ENCODE assay signal across 8 cellular contexts in the genomic region with DNA sequence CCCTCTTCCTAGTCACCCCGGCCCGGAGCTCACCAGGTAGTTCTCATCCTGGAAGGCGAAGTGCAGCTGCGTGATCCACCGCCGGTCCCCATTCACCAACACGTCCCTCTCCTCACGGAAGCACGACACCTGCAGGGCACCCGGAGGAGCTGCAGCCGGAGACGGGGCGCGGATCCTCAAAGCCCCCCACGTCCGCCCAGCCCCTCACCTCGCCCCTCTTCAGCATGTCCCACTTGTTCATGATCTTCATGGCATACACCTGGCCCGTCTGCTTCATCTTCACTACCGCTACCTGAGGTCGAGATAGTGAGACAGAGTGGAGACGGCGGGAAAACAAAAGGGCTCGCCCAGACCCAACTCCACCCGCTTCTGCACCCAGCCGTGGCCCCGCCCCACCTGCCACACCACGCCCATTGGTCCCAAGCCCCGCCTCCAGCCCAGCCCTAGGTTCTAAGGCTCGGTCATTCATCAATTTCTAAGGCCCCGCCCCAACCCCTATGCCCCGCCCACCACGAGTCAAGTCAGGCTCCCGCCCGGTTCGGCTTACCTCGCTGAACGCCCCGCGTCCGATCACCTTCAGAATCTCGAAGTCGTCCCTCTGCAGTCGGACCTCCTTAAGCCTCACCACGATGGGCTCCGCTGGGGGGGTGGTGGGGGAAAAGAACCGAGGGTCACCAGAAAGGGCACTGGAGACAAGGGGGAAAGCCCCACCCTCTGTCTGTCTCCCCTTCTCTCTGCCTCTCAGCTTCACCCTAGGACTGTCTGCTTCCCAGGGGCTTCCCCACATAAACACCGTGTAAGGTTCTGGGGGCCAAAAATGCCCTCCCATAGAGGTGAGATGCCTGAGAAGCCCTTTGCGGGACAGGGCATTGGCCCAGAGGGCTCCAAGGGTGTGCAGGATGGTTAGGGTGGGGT. TPM values are rescaled to one million over a fixed set of nuclear protein-coding genes. Genes with fewer than 3 reads are reported as not detected.
DNase-seq lines count a peak whose midpoint lies in the region; ATAC-seq, FAIRE-seq and TF ChIP-seq lines count a peak whose summit lies in the region.

No MANE protein-coding gene starts in this region.

- FAIRE-seq in small intestine (lab: Jason Lieb, UNC), result no peak

- CTCF ChIA-PET in CD4-positive, alpha-beta T cell (lab: Charles Lee), result interaction anchor here (0.8 to 2.9 kb wide), 9 partner anchors 10 to 137 kb away, joined by 3 to 59 read pairs (median 7); a partner anchor contains a TSS

- H3K79me2 ChIP-seq in Karpas-422 (ENCODE audit: low read length) (no peaks in the 10 kb centered on the region), SU-DHL-6 (ENCODE audit: insufficient read depth, low read length) (no peaks in the 10 kb centered on the region)

- H2AFZ ChIP-seq in Karpas-422 (ENCODE audit: low read length), result no peak overlapping the region
- H2AFZ ChIP-seq in SU-DHL-6 (ENCODE audit: low read depth, low read length, severe bottlenecking), result peak overlapping the region; percentile 30

- H3K9me3 Mint-ChIP-seq in CD4-positive, alpha-beta T cell, result no peaks in the 10 kb centered on the region
- H3K9me3 Mint-ChIP-seq in activated naive CD8-positive, alpha-beta T cell (ENCODE audit: low read depth), result no peaks in the 10 kb centered on the region

- peaks cover 23% of the 10 kb centered on the region for H3K4me1 Mint-ChIP-seq in CD4-positive, alpha-beta T cell (ENCODE audit: low read depth)
- peaks cover 16% of the 10 kb centered on the region for H3K4me1 Mint-ChIP-seq in activated naive CD8-positive, alpha-beta T cell (ENCODE audit: low read depth)

- intact Hi-C loops in CD4-positive, alpha-beta T cell (cut with DNase I, micrococcal nuclease), result loop anchor here in 1 of 2 experiments (1.0 to 10.0 kb wide), 2 partner anchors 9 to 235 kb away; no protein-coding TSS in a partner anchor

- peak overlapping the region; percentile 38; the same call in 1 of the 2 replicates for H3K4me3 ChIP-seq in Karpas-422 (ENCODE audit: low read length)
- peak overlapping the region; percentile 43 for H3K4me3 ChIP-seq in SU-DHL-6 (ENCODE audit: insufficient read depth, low read length, poor library complexity, severe bottlenecking)
- peak overlapping the region in 1 of 2 donors; percentile 34 for H3K4me3 ChIP-seq in small intestine (ENCODE audit: low read depth in 1 of 2, low read length in 2 of 2)

- no peaks in the 10 kb centered on the region for H3K9me3 ChIP-seq in CD4-positive, alpha-beta T cell (ENCODE audit: control insufficient read depth, low read length)
- H3K9me3 ChIP-seq in Karpas-422 (ENCODE audit: low read length) (no peaks in the 10 kb centered on the region), SU-DHL-6 (ENCODE audit: insufficient read depth, low read length) (no peaks in the 10 kb centered on the region), small intestine (ENCODE audit: control insufficient read depth, low read depth) (no peaks in the 10 kb centered on the region)

- H3K9ac ChIP-seq in Karpas-422 (ENCODE audit: low read length) (peak overlapping the region; percentile 44), SU-DHL-6 (ENCODE audit: low read length) (peak overlapping the region; percentile 43)

- peak; percentile 78 for TF ChIP-seq CTCF in CD4-positive, alpha-beta T cell (IDR thresholded peaks at IDR 0.05)
- TF ChIP-seq CTCF in SU-DHL-6 (IDR thresholded peaks at IDR 0.05; ENCODE audit: insufficient read depth, low read length, poor library complexity, severe bottlenecking), result peak; percentile 74

- peaks cover 34% of the 10 kb centered on the region for H3K27me3 Mint-ChIP-seq in CD4-positive, alpha-beta T cell
- peaks cover 9% of the 10 kb centered on the region for H3K27me3 Mint-ChIP-seq in activated naive CD8-positive, alpha-beta T cell

- H3K27ac ChIP-seq in CD4-positive, alpha-beta T cell (ENCODE audit: low read depth, low read length), result no peak overlapping the region
- H3K27ac ChIP-seq in Karpas-422 (ENCODE audit: low read length) (no peak overlapping the region), SU-DHL-6 (ENCODE audit: low read depth, low read length) (no peak overlapping the region), small intestine (ENCODE audit: low read depth in 1 of 2, low read length in 1 of 2) (peak overlapping the region in 1 of 2 donors; percentile 46)

- H3K36me3 Mint-ChIP-seq in CD4-positive, alpha-beta T cell (ENCODE audit: low read depth), result peaks cover 24% of the 10 kb centered on the region
- peaks cover 4% of the 10 kb centered on the region for H3K36me3 Mint-ChIP-seq in activated naive CD8-positive, alpha-beta T cell

- peak; percentile 89 for ATAC-seq in CD4-positive, alpha-beta T cell (ENCODE audit: poor library complexity)
- peak; percentile 78 for ATAC-seq in GM21381 (IDR thresholded peaks at IDR 0.05; ENCODE audit: unreplicated experiment)

- POLR2A ChIA-PET in CD4-positive, alpha-beta T cell (lab: Charles Lee), result interaction anchor here (0.6 to 1.2 kb wide), 6 partner anchors 10 to 123 kb away, joined by 3 to 15 read pairs (median 3); a partner anchor contains a TSS

- peak overlapping the region; percentile 58 for H3K4me2 ChIP-seq in Karpas-422 (ENCODE audit: low read depth, low read length, poor library complexity, severe bottlenecking)
- peak overlapping the region; percentile 66 for H3K4me2 ChIP-seq in SU-DHL-6 (ENCODE audit: low read depth, low read length, poor library complexity, severe bottlenecking)

- WGBS in small intestine, 3 donors, result 2 to 11% (median 6%) methylated on average over 46 to 48 of the region's 48 CpGs

- H3K4me1 ChIP-seq in Karpas-422 (ENCODE audit: low read length), result peaks cover 14% of the 10 kb centered on the region
- H3K4me1 ChIP-seq in small intestine (ENCODE audit: control insufficient read depth in 2 of 2, insufficient read depth in 1 of 2, low read depth in 1 of 2, low read length in 1 of 2), result peaks cover 0 to 5% of the 10 kb centered on the region in 2 donors

- H3K36me3 ChIP-seq in Karpas-422 (ENCODE audit: insufficient read depth, low read length) (peaks cover 4% of the 10 kb centered on the region; the same call in 1 of the 2 replicates), SU-DHL-6 (ENCODE audit: low read length) (no peaks in the 10 kb centered on the region), small intestine (ENCODE audit: control insufficient read depth in 2 of 2, insufficient read depth in 2 of 2, low read length in 2 of 2) (no peaks in the 10 kb centered on the region)

- DNase-seq in CD4-positive, alpha-beta T cell, result peak; percentile 61 to 81 (median 74)
- DNase-seq in Karpas-422 (peak; percentile 97), hepatic stellate cell (ENCODE audit: low spot score) (peak; percentile 41), small intestine (peak; percentile 92), amniotic stem cell (lab: John Stamatoyannopoulos, UW) (no peak)

- H3F3A ChIP-seq in SU-DHL-6 (ENCODE audit: insufficient read depth), result peaks cover 3% of the 10 kb centered on the region; the same call in 1 of the 2 replicates

- peaks cover 10% of the 10 kb centered on the region; the same call in 1 of the 2 replicates for H4K20me1 ChIP-seq in Karpas-422 (ENCODE audit: insufficient read depth, low read depth, low read length)
- H4K20me1 ChIP-seq in SU-DHL-6 (ENCODE audit: low read depth, low read length), result no peaks in the 10 kb centered on the region

- H3K27ac Mint-ChIP-seq in CD4-positive, alpha-beta T cell, result no peak overlapping the region
- H3K27ac Mint-ChIP-seq in activated naive CD8-positive, alpha-beta T cell, result no peak overlapping the region

- H3K4me3 Mint-ChIP-seq in CD4-positive, alpha-beta T cell, result peak overlapping the region; percentile 77
- H3K4me3 Mint-ChIP-seq in activated naive CD8-positive, alpha-beta T cell, result peak overlapping the region; percentile 82

- peaks cover 22% of the 10 kb centered on the region for H3K27me3 ChIP-seq in CD4-positive, alpha-beta T cell (ENCODE audit: control insufficient read depth, insufficient read depth, low read length)
- H3K27me3 ChIP-seq in Karpas-422 (ENCODE audit: low read length) (no peaks in the 10 kb centered on the region), SU-DHL-6 (ENCODE audit: low read length) (no peaks in the 10 kb centered on the region), small intestine (ENCODE audit: control insufficient read depth in 2 of 2, insufficient read depth in 2 of 2, low read length in 2 of 2) (no peaks in the 10 kb centered on the region)

- H3K9me2 ChIP-seq in Karpas-422 (replicated peaks; ENCODE audit: insufficient read depth, low read length), result no peaks in the 10 kb centered on the region
- H3K9me2 ChIP-seq in SU-DHL-6 (replicated peaks; ENCODE audit: insufficient read depth, low read length), result no peaks in the 10 kb centered on the region

RNA-seq across cellular contexts. Expression of a gene that starts 2.8 kb away (rescaled TPM):
- 10 to 100 TPM; 24.0 to 24.9 TPM for total RNA-seq in CD4-positive, alpha-beta T cell
- total RNA-seq in Karpas-422 (2014; rRNA removed; shearing (Covaris generic); ENCODE audit: low replicate concordance), result 11.5 and 33.7 TPM in 2 replicates
- polyA plus RNA-seq in small intestine, result 10 to 100 TPM; 12.7 to 42.2 (median 17.0) TPM

RNA-seq across cellular contexts. Expression of a gene that starts 10.4 kb away (rescaled TPM):
- total RNA-seq in CD4-positive, alpha-beta T cell, result under 1 TPM; 0.58 to 0.59 TPM
- total RNA-seq in Karpas-422 (2014; rRNA removed; shearing (Covaris generic); ENCODE audit: low replicate concordance), result 2.6 and 4.0 TPM in 2 replicates
- 10 to 100 TPM in 1 of 3 donors, 1 to 10 TPM in 2; 1.6 to 12.4 (median 3.5) TPM for polyA plus RNA-seq in small intestine

RNA-seq across cellular contexts. Expression of a gene that starts 13.2 kb away (rescaled TPM):
- 10 to 100 TPM; 28.6 to 31.5 TPM for total RNA-seq in CD4-positive, alpha-beta T cell
- total RNA-seq in Karpas-422 (2014; rRNA removed; shearing (Covaris generic); ENCODE audit: low replicate concordance), result 37.8 and 61.3 TPM in 2 replicates
- polyA plus RNA-seq in small intestine, result 10 to 100 TPM in 1 of 3 donors, 1 to 10 TPM in 2; 4.6 to 20.9 (median 4.9) TPM

RNA-seq across cellular contexts. Expression of a gene that starts 35.6 kb away (rescaled TPM):
- under 1 TPM; 0.17 to 0.25 TPM for total RNA-seq in CD4-positive, alpha-beta T cell
- 0.25 TPM in 1 of 2 replicates, not detected in the other for total RNA-seq in Karpas-422 (2014; rRNA removed; shearing (Covaris generic); ENCODE audit: low replicate concordance)
- under 1 TPM in 1 of 3 donors, not detected in 2; 0.07 TPM for polyA plus RNA-seq in small intestine

RNA-seq across cellular contexts. Expression of a gene that starts 46.2 kb away (rescaled TPM):
- not detected for total RNA-seq in CD4-positive, alpha-beta T cell
- total RNA-seq in Karpas-422 (2014; rRNA removed; shearing (Covaris generic); ENCODE audit: low replicate concordance), result not detected in 2 replicates
- not detected for polyA plus RNA-seq in small intestine
